10 cellular contexts compared by ENCODE assay signal in genomic region chr6:141326426-141326825, GRCh38.
A peak's percentile ranks its signal among the peaks of the same experiment; 100 is the strongest.
DNase-seq lines count a peak whose midpoint lies in the region; ATAC-seq and TF ChIP-seq lines count a peak whose summit lies in the region.
"Had no signal": no experiment of that assay in that cellular context is flagged by ENCODE, and none has a peak within 500 bp of the region (broad histone marks: within the 10 kb centered on the region; RNA-seq: fewer than 3 reads in every experiment).

No MANE protein-coding gene starts in this region.

- POLR2A ChIA-PET in WTC11 (lab: Charles Lee), result no interaction called here

- H3K27me3 ChIP-seq in heart left ventricle, result no peaks in the 10 kb centered on the region

- TF ChIP-seq POLR2A in heart left ventricle (IDR thresholded peaks at IDR 0.05), result no peak

- peak overlapping the region in 1 of 12 donors; percentile 9 for H3K27ac ChIP-seq in heart left ventricle
- H3K27ac ChIP-seq: VCaP had no signal

- H3K27me3 Mint-ChIP-seq in WTC11 (ENCODE audit: low read depth), result no peaks in the 10 kb centered on the region
- H3K27me3 Mint-ChIP-seq: stimulated activated naive CD8-positive, alpha-beta T cell treated with anti-CD3 and anti-CD28 coated beads, Interleukin-15, Interleukin-2, amounts not matched to agents 100 ng/mL and 50 ng/mL, for 24 hours had no signal

- H3K27ac Mint-ChIP-seq in WTC11, result no peak overlapping the region
- H3K27ac Mint-ChIP-seq: stimulated activated naive CD8-positive, alpha-beta T cell treated with anti-CD3 and anti-CD28 coated beads, Interleukin-15, Interleukin-2, amounts not matched to agents 100 ng/mL and 50 ng/mL, for 24 hours had no signal

- TF ChIP-seq CTCF in heart left ventricle (IDR thresholded peaks at IDR 0.05) (no peak), WTC11 (IDR thresholded peaks at IDR 0.05) (no peak)

- peaks cover 0 to 8% (median 0%) of the 10 kb centered on the region in 12 donors for H3K4me1 ChIP-seq in heart left ventricle

- H3K4me1 Mint-ChIP-seq in WTC11, result no peaks in the 10 kb centered on the region

- no peak overlapping the region for H3K4me3 Mint-ChIP-seq in WTC11
- H3K4me3 Mint-ChIP-seq: stimulated activated naive CD8-positive, alpha-beta T cell treated with anti-CD3 and anti-CD28 coated beads, Interleukin-15, Interleukin-2, amounts not matched to agents 100 ng/mL and 50 ng/mL, for 24 hours had no signal

- DNase-seq in HS-5 (ENCODE audit: low read depth), result peak; percentile 98
- peak; percentile 12 for DNase-seq in activated CD8-positive, alpha-beta memory T cell treated with anti-CD3 and anti-CD28 coated beads, Interleukin-2, amount 50 U/mL, for 1 hour (ENCODE audit: extremely low read depth)
- peak in 1 of 5 donors; percentile 33 for DNase-seq in heart left ventricle
- peak; percentile 2 to 35 for DNase-seq in stimulated activated CD4-positive, alpha-beta T cell treated with anti-CD3 and anti-CD28 coated beads, Interleukin-4, amount 100 ng/mL, for 48 hours (ENCODE audit: low read depth in 2 of 2)
- DNase-seq in SK-N-DZ (ENCODE audit: low spot score), result no peak
- no peak for DNase-seq in WTC11 (ENCODE audit: low spot score)

- peak overlapping the region in 8 of 12 donors; percentile 14 to 44 (median 24) for H3K4me3 ChIP-seq in heart left ventricle

- H3K36me3 ChIP-seq in heart left ventricle, result no peaks in the 10 kb centered on the region

- no peaks in the 10 kb centered on the region for H3K36me3 Mint-ChIP-seq in WTC11

- ATAC-seq in GM18858 (IDR thresholded peaks at IDR 0.05; ENCODE audit: unreplicated experiment), result peak; percentile 39
- peak in 3 of 4 donors; percentile 49 to 94 (median 68) for ATAC-seq in heart left ventricle
- no peak for ATAC-seq in GM21423 (IDR thresholded peaks at IDR 0.05; ENCODE audit: unreplicated experiment)
- ATAC-seq in WTC11, result no peak

- CTCF ChIA-PET in WTC11 (lab: Charles Lee), result no interaction called here

- WGBS in heart left ventricle, 4 donors, result 49 to 76% (median 66%) methylated on average over 5 of the region's 5 CpGs

- peaks cover 0 to 5% (median 0%) of the 10 kb centered on the region in 12 donors for H3K9me3 ChIP-seq in heart left ventricle

- H3K9me3 Mint-ChIP-seq in WTC11, result peaks cover 5% of the 10 kb centered on the region
- H3K9me3 Mint-ChIP-seq: stimulated activated naive CD8-positive, alpha-beta T cell treated with anti-CD3 and anti-CD28 coated beads, Interleukin-15, Interleukin-2, amounts not matched to agents 100 ng/mL and 50 ng/mL, for 24 hours had no signal

- intact Hi-C loops in heart left ventricle (cut with DNase I), result no loop called here

TF ChIP-seq in WTC11, 78 proteins besides CTCF, POLR2A, EP300 and RAD21:
- no peak for TF ChIP-seq ELF4 (CRISPR knock-in tag; IDR thresholded peaks at IDR 0.05; ENCODE audit: low read depth)
- no peak for TF ChIP-seq NFYB (CRISPR knock-in tag; conservative IDR thresholded peaks at IDR 0.05; ENCODE audit: low read depth)
- no peak for TF ChIP-seq GTF2I (CRISPR knock-in tag; conservative IDR thresholded peaks at IDR 0.05)
- TF ChIP-seq TEAD1 (CRISPR knock-in tag; IDR thresholded peaks at IDR 0.05), result no peak
- TF ChIP-seq, protein P1, sequence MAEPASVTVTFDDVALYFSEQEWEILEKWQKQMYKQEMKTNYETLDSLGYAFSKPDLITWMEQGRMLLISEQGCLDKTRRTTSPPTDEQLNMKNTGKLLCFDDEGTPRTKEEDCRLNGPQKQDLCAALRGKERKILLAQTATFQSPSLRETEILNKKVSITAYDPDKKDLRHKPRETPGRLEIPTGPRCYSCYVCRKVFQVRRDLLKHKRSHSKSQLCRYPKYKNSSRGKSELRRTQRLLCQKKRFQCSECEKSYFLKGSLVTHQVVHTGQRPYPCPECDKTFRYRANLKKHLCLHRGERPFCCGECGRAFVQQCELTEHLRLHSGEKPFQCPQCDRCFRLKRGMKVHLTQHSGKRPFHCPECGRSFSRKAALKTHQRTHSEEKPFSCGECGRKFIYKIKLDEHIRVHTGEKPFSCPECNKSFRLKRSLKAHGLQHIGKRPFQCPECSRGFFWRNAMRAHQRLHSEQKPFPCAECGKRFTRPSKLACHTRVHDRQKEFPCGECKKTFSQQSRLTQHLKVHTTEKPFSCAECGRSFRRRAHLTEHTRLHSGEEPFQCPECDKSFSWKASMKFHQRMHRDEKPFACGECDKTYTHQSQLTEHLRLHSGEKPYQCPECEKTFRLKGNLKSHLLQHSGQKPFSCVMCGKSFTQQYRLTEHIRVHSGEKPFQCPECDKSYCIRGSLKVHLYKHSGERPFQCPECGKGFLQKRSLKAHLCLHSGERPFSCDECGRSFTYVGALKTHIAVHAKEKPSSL (CRISPR knock-in tag; conservative IDR thresholded peaks at IDR 0.05), result no peak
- no peak for TF ChIP-seq MXD4 (CRISPR knock-in tag; IDR thresholded peaks at IDR 0.05; ENCODE audit: borderline replicate concordance)
- TF ChIP-seq SOX15 (CRISPR knock-in tag; IDR thresholded peaks at IDR 0.05), result no peak
- TF ChIP-seq, protein P2, sequence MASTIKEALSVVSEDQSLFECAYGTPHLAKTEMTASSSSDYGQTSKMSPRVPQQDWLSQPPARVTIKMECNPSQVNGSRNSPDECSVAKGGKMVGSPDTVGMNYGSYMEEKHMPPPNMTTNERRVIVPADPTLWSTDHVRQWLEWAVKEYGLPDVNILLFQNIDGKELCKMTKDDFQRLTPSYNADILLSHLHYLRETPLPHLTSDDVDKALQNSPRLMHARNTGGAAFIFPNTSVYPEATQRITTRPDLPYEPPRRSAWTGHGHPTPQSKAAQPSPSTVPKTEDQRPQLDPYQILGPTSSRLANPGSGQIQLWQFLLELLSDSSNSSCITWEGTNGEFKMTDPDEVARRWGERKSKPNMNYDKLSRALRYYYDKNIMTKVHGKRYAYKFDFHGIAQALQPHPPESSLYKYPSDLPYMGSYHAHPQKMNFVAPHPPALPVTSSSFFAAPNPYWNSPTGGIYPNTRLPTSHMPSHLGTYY (CRISPR knock-in tag; IDR thresholded peaks at IDR 0.05), result no peak
- TF ChIP-seq ETV6 (CRISPR knock-in tag; IDR thresholded peaks at IDR 0.05), result no peak
- TF ChIP-seq NR3C1 (CRISPR knock-in tag; conservative IDR thresholded peaks at IDR 0.05; ENCODE audit: low read depth), result no peak

Comparison
In these comparisons a context has a peak if more than half of its experiments do, and no peak if none do; other contexts are left out.
1. ATAC-seq: peak in GM18858 (single experiment) and heart left ventricle (3 of 4); none in GM21423 (single experiment) and WTC11 (single experiment).
2. DNase-seq: peak in HS-5 (single experiment), activated CD8-positive, alpha-beta memory T cell treated with anti-CD3 and anti-CD28 coated beads, Interleukin-2, amount 50 U/mL, for 1 hour (single experiment) and stimulated activated CD4-positive, alpha-beta T cell treated with anti-CD3 and anti-CD28 coated beads, Interleukin-4, amount 100 ng/mL, for 48 hours (2 of 2); none in SK-N-DZ (single experiment) and WTC11 (single experiment).